Comparison of ENCODE assay signal across 8 cellular contexts in the genomic region with DNA sequence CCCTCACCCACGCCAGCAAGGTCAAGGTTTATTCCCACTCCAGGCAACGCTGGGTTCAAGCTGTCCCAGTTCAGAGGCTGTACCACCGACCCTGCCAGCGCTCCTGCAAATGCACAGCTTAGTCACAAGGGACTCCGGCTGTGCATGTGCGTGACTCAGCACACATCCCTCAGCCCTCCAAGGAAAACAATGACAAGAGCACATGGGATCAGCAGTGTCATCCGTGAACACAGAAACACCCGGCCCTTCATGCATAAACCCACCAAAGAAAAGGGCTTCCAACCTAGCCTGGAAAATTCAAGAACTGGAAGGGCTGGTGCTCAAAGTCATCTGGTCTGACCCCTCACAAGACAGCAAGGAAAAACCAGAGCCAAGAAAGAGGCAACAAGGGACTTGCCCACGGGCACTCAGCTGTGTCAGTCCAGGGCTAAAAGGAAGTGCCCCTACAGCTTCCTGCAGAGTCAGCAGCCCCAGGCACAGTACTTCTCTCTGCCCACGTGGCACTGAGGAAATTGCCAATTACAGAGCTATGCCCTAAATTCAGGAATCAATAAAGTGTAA.
DNase-seq lines count a peak whose midpoint lies in the region; ATAC-seq and TF ChIP-seq lines count a peak whose summit lies in the region.

No MANE protein-coding gene starts in this region.

- peak overlapping the region; percentile 35; the same call in 1 of the 2 replicates for H3K14ac ChIP-seq in H9 (ENCODE audit: insufficient read depth, low read length)

- H2BK120ac ChIP-seq in H9 (ENCODE audit: low read depth, low read length, poor library complexity, severe bottlenecking): no peak overlapping the region

- no peaks in the 10 kb centered on the region for H3K9me3 Mint-ChIP-seq in H9

- no peak overlapping the region for H2BK15ac ChIP-seq in H9 (ENCODE audit: low read depth, low read length)

- H4K5ac ChIP-seq in H9 (ENCODE audit: insufficient read length, low read depth, low read length): no peak overlapping the region

- H4K91ac ChIP-seq in H9 (ENCODE audit: insufficient read length, low read depth, low read length): no peak overlapping the region

- no peaks in the 10 kb centered on the region for H4K20me1 ChIP-seq in H9 (ENCODE audit: control insufficient read depth, insufficient read depth, insufficient read length)

- no peak overlapping the region for H3K4me3 Mint-ChIP-seq in H9

- H3K79me2 ChIP-seq in H9 (ENCODE audit: insufficient read depth, low read length): no peaks in the 10 kb centered on the region

- peaks cover 15% of the 10 kb centered on the region; the same call in 1 of the 2 replicates for H3K4me1 ChIP-seq in H9 (ENCODE audit: insufficient read depth, low read length)
- peaks cover 40 to 81% (median 49%) of the 10 kb centered on the region in 3 donors for H3K4me1 ChIP-seq in skeletal muscle tissue (ENCODE audit: control insufficient read depth in 3 of 3, insufficient read depth in 3 of 3, low read length in 3 of 3)

- H4K8ac ChIP-seq in H9 (replicated peaks; ENCODE audit: insufficient read length, low read depth, low read length): no peak overlapping the region

- H3K9ac ChIP-seq in H9 (ENCODE audit: extremely low read depth, insufficient read length, low read length) (no peak overlapping the region), skeletal muscle tissue (ENCODE audit: low read depth in 1 of 3, low read length in 3 of 3) (peak overlapping the region in 2 of 3 donors; percentile 32 to 68)

- no peak overlapping the region for H3K27ac Mint-ChIP-seq in H9

- no peak overlapping the region for H2BK12ac ChIP-seq in H9 (ENCODE audit: insufficient read length, low read depth, low read length)

- H2BK20ac ChIP-seq in H9 (ENCODE audit: low read depth, low read length, poor library complexity, severe bottlenecking): no peak overlapping the region

- H3K27ac ChIP-seq in H9 (ENCODE audit: insufficient read length, low read depth, low read length): no peak overlapping the region
- H3K27ac ChIP-seq in skeletal muscle tissue (ENCODE audit: low read depth, low read length): peak overlapping the region; percentile 83

- in situ Hi-C loops in SK-MEL-5 (cut with HindIII; ENCODE audit: low pct_unique_long_range_greater_than_20kb, low sequenced_read_pairs): no loop called here

- H3K27me3 Mint-ChIP-seq in H9 (ENCODE audit: low read depth): no peaks in the 10 kb centered on the region; the same call in 1 of the 2 replicates

- H3K23ac ChIP-seq in H9 (ENCODE audit: insufficient read length, low read depth, low read length): no peak overlapping the region

- H3K4me1 Mint-ChIP-seq in H9: peaks cover 34 to 39% of the 10 kb centered on the region in 2 experiments

- no peaks in the 10 kb centered on the region for H3K23me2 ChIP-seq in H9 (ENCODE audit: insufficient read length, low read depth, low read length, poor library complexity, severe bottlenecking)

- no peak overlapping the region for H2AK5ac ChIP-seq in H9 (ENCODE audit: insufficient read length, low read length)

- ATAC-seq in GM21390 (IDR thresholded peaks at IDR 0.05; ENCODE audit: unreplicated experiment): no peak

- no peak overlapping the region for H2AFZ ChIP-seq in H9 (ENCODE audit: low read length)

- no peak for DNase-seq in H9
- DNase-seq in SK-MEL-5 (ENCODE audit: low read depth, low spot score): peak; percentile 7
- peak; percentile 80 for DNase-seq in glomerular visceral epithelial cell (ENCODE audit: extremely low spot score)
- DNase-seq in activated CD4-positive, alpha-beta T cell treated with anti-CD3 and anti-CD28 coated beads for 1 hour: no peak
- DNase-seq in NCI-H510A (lab: John Stamatoyannopoulos, UW): no peak
- DNase-seq in central memory CD4-positive, alpha-beta T cell: no peak

- no peaks in the 10 kb centered on the region for H3K9me3 ChIP-seq in H9 (ENCODE audit: control insufficient read depth, low read depth, low read length)
- H3K9me3 ChIP-seq in skeletal muscle tissue (ENCODE audit: control insufficient read depth in 3 of 3, low read length in 3 of 3): no peaks in the 10 kb centered on the region

- H3K27me3 ChIP-seq in H9 (ENCODE audit: insufficient read depth, low read length) (no peaks in the 10 kb centered on the region), skeletal muscle tissue (ENCODE audit: control insufficient read depth in 3 of 3, insufficient read depth in 3 of 3, low read length in 3 of 3) (no peaks in the 10 kb centered on the region)

- no peak overlapping the region for H3K4me2 ChIP-seq in H9 (ENCODE audit: insufficient read depth, insufficient read length, low read length)

- H2BK5ac ChIP-seq in H9 (ENCODE audit: insufficient read length, low read length): no peak overlapping the region

- no peak overlapping the region for H3K18ac ChIP-seq in H9 (ENCODE audit: insufficient read length, low read depth, low read length)

- H3K4me3 ChIP-seq in skeletal muscle tissue (ENCODE audit: low read length in 3 of 3): peak overlapping the region in 2 of 3 donors; percentile 45 to 54

- H3K36me3 ChIP-seq in skeletal muscle tissue (ENCODE audit: control insufficient read depth in 3 of 3, insufficient read depth in 3 of 3, low read length in 3 of 3): no peaks in the 10 kb centered on the region

- TF ChIP-seq CTCF in H9 (conservative IDR thresholded peaks at IDR 0.05): no peak

- H3K56ac ChIP-seq in H9 (ENCODE audit: insufficient read length, low read depth, low read length): no peak overlapping the region

- no peak overlapping the region for H3T11ph ChIP-seq in H9 (ENCODE audit: low read length)

- no peaks in the 10 kb centered on the region for H3K79me1 ChIP-seq in H9 (ENCODE audit: insufficient read depth, low read depth, low read length, poor library complexity, severe bottlenecking)

- WGBS in H9 (ENCODE audit: extremely low coverage, insufficient read length, low lambda C conversion rate): no CpG with 5 or more reads among the region's 10 CpGs

- no peaks in the 10 kb centered on the region for H3K36me3 Mint-ChIP-seq in H9 (ENCODE audit: insufficient read depth in 1 of 3, low read depth in 3 of 3)

- no peak overlapping the region for H3K4ac ChIP-seq in H9 (ENCODE audit: low read depth, low read length)

Comparison
In these comparisons a context has a peak if more than half of its experiments do, and no peak if none do; other contexts are left out.
1. DNase-seq: peak in SK-MEL-5 (single experiment) and glomerular visceral epithelial cell (single experiment); none in H9 (single experiment), activated CD4-positive, alpha-beta T cell treated with anti-CD3 and anti-CD28 coated beads for 1 hour (single experiment), NCI-H510A (single experiment) and central memory CD4-positive, alpha-beta T cell (single experiment).